ENCODE assay signal across 21 cellular contexts in genomic region chr11:121716060-121716459, GRCh38.
DNase-seq lines count a peak whose midpoint lies in the region; ATAC-seq, FAIRE-seq and TF ChIP-seq lines count a peak whose summit lies in the region.
"Had no signal": no experiment of that assay in that cellular context is flagged by ENCODE, and none has a peak within 500 bp of the region (broad histone marks: within the 10 kb centered on the region; RNA-seq: fewer than 3 reads in every experiment).

No MANE protein-coding gene starts in this region.

- TF ChIP-seq CTCF in AG04450 (IDR thresholded peaks at IDR 0.05; ENCODE audit: low read depth, low read length) = no peak
- TF ChIP-seq CTCF in brain microvascular endothelial cell (IDR thresholded peaks at IDR 0.05; ENCODE audit: low read depth, low read length, missing control alignments) = peak; percentile 12
- no peak for TF ChIP-seq CTCF in tibial nerve (IDR thresholded peaks at IDR 0.05)

- H3K4me3 ChIP-seq in AG04450 (ENCODE audit: low read depth, low read length) (no peak overlapping the region), brain microvascular endothelial cell (ENCODE audit: low read depth, low read length) (no peak overlapping the region), tibial nerve (no peak overlapping the region), small intestine (ENCODE audit: low read depth in 1 of 2, low read length in 2 of 2) (no peak overlapping the region)
- H3K4me3 ChIP-seq: prostate gland, spleen had no signal

- TF ChIP-seq POLR2A in tibial nerve (IDR thresholded peaks at IDR 0.05) = no peak

- POLR2A ChIA-PET in AG04450 (lab: Yijun Ruan, JAX) = no interaction called here

- in situ Hi-C loops in brain microvascular endothelial cell (cut with HindIII; ENCODE audit: low pct_ligation_motif_present, low sequenced_read_pairs) = no loop called here

- H3K27ac ChIP-seq in AG04450 (ENCODE audit: low read depth, low read length) (no peak overlapping the region), brain microvascular endothelial cell (no peak overlapping the region), tibial nerve (no peak overlapping the region), small intestine (ENCODE audit: low read depth in 1 of 2, low read length in 1 of 2) (no peak overlapping the region)
- H3K27ac ChIP-seq: prostate gland, spleen had no signal

- H3K36me3 ChIP-seq in brain microvascular endothelial cell (replicated peaks) (no peaks in the 10 kb centered on the region), tibial nerve (no peaks in the 10 kb centered on the region), small intestine (ENCODE audit: control insufficient read depth in 2 of 2, insufficient read depth in 2 of 2, low read length in 2 of 2) (no peaks in the 10 kb centered on the region)
- H3K36me3 ChIP-seq: prostate gland, spleen had no signal

- H3K27me3 ChIP-seq in AG04450 (ENCODE audit: control insufficient read depth, insufficient read depth, low read length) = no peaks in the 10 kb centered on the region
- no peaks in the 10 kb centered on the region for H3K27me3 ChIP-seq in brain microvascular endothelial cell (replicated peaks)
- no peaks in the 10 kb centered on the region for H3K27me3 ChIP-seq in tibial nerve
- no peaks in the 10 kb centered on the region for H3K27me3 ChIP-seq in small intestine (ENCODE audit: control insufficient read depth in 2 of 2, insufficient read depth in 2 of 2, low read length in 2 of 2)

- no peak for FAIRE-seq in small intestine (lab: Jason Lieb, UNC)
- FAIRE-seq: H1, urothelium cell line had no signal

- H3K4me1 ChIP-seq in tibial nerve (no peaks in the 10 kb centered on the region), small intestine (ENCODE audit: control insufficient read depth in 2 of 2, insufficient read depth in 1 of 2, low read depth in 1 of 2, low read length in 1 of 2) (no peaks in the 10 kb centered on the region)
- H3K4me1 ChIP-seq: prostate gland, spleen had no signal

- no peak for ATAC-seq in HG03039 (IDR thresholded peaks at IDR 0.05; ENCODE audit: unreplicated experiment)
- ATAC-seq: activated naive CD8-positive, alpha-beta T cell treated with anti-CD3 and anti-CD28 coated beads, Interleukin-2, amount 50 U/mL, for 24 hours; effector memory CD8-positive, alpha-beta T cell; Right ventricle myocardium inferior had no signal

- CTCF ChIA-PET in AG04450 (lab: Charles Lee) = interaction anchor here (0.9 kb wide), 1 partner anchor 61 kb away, joined by 3 read pairs; no protein-coding TSS in a partner anchor

- whole genome bisulfite sequencing in tibial nerve, 2 donors = 81 to 93% methylated on average over 4 of the region's 4 CpGs
- WGBS in small intestine, 3 donors = 77 to 86% (median 81%) methylated on average over 4 of the region's 4 CpGs

- H3K9me3 ChIP-seq in AG04450 (ENCODE audit: control insufficient read depth, insufficient read depth, low read length) (no peaks in the 10 kb centered on the region), tibial nerve (no peaks in the 10 kb centered on the region), small intestine (ENCODE audit: control insufficient read depth, low read depth) (no peaks in the 10 kb centered on the region)
- H3K9me3 ChIP-seq: prostate gland, spleen had no signal

- DNase-seq in AG04450 (ENCODE audit: low read depth, low spot score) (peak; percentile 26), M059J (ENCODE audit: low read depth) (peak; percentile 34), brain microvascular endothelial cell (peak; percentile 8), iris pigment epithelial cell (ENCODE audit: low read depth) (peak; percentile 41), tibial nerve (ENCODE audit: low spot score in 2 of 2) (no peak), small intestine (no peak)
- no peak for DNase-seq in stimulated activated CD4-positive, alpha-beta T cell treated with anti-CD3 and anti-CD28 coated beads, Interleukin-2, amount 100 ng/mL, for 24 hours
- DNase-seq: activated CD4-positive, alpha-beta T cell treated with anti-CD3 and anti-CD28 coated beads, Interleukin-2, amount 10 ng/mL, durations not matched to agents 24 days and 14 days; activated naive CD8-positive, alpha-beta T cell treated with anti-CD3 and anti-CD28 coated beads, Interleukin-2, amount 50 U/mL, for 24 hours; DND-41; effector memory CD8-positive, alpha-beta T cell; left cardiac atrium; NCI-H1105 treated with DMSO at 0.1 percent for 48 hours; NCI-H526; spleen; stimulated activated CD8-positive, alpha-beta memory T cell treated with anti-CD3 and anti-CD28 coated beads, Interleukin-4, amount 100 ng/mL, for 48 hours had no signal

- no peak for TF ChIP-seq EP300 in tibial nerve (IDR thresholded peaks at IDR 0.05)

Comparison
In these comparisons a context has a peak if more than half of its experiments do, and no peak if none do; other contexts are left out.
1. DNase-seq: peak in AG04450 (single experiment), M059J (single experiment), brain microvascular endothelial cell (single experiment) and iris pigment epithelial cell (single experiment); none in tibial nerve (0 of 2), stimulated activated CD4-positive, alpha-beta T cell treated with anti-CD3 and anti-CD28 coated beads, Interleukin-2, amount 100 ng/mL, for 24 hours (0 of 2) and small intestine (single experiment).